In the genomic region with DNA sequence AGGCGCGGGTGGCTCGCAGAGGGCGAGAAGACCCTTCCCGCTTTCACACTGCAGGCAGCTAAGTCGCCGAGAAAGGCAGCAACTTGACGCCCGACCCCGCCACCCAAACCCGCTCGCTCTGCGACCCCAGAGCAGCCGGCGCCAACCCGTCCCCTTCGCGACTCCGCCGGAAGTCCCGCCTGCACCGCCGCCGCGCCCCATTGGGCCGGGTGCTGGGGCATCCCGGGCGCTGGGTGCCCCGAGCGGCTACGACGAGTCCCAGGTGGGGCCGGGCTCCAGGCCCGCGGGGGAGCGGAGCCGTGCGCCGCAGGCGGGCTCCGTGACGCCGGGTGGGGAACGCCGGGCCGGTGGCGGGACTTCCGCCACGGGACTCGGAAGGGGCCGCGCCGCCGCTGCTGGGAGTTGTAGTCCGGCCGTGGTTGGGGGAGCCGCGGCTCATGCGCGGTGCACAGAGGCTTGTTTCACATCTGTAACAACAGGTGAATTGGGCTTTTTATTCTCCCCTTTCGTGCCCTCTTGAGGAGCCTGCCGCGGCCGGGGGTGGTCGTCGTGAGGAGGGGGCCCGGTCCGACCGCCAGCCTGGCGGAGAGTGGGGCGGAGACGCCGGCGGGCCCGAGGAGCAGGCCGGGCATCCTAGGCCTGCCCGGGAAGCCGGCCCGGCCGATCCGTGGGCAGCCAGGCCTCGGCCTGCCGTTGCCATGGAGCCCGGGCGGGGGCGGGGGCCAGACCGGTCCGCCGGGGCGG, we compare ENCODE assay signal across 1 cellular context.
TF ChIP-seq lines count a peak whose summit lies in the region.

A gene with protein sequence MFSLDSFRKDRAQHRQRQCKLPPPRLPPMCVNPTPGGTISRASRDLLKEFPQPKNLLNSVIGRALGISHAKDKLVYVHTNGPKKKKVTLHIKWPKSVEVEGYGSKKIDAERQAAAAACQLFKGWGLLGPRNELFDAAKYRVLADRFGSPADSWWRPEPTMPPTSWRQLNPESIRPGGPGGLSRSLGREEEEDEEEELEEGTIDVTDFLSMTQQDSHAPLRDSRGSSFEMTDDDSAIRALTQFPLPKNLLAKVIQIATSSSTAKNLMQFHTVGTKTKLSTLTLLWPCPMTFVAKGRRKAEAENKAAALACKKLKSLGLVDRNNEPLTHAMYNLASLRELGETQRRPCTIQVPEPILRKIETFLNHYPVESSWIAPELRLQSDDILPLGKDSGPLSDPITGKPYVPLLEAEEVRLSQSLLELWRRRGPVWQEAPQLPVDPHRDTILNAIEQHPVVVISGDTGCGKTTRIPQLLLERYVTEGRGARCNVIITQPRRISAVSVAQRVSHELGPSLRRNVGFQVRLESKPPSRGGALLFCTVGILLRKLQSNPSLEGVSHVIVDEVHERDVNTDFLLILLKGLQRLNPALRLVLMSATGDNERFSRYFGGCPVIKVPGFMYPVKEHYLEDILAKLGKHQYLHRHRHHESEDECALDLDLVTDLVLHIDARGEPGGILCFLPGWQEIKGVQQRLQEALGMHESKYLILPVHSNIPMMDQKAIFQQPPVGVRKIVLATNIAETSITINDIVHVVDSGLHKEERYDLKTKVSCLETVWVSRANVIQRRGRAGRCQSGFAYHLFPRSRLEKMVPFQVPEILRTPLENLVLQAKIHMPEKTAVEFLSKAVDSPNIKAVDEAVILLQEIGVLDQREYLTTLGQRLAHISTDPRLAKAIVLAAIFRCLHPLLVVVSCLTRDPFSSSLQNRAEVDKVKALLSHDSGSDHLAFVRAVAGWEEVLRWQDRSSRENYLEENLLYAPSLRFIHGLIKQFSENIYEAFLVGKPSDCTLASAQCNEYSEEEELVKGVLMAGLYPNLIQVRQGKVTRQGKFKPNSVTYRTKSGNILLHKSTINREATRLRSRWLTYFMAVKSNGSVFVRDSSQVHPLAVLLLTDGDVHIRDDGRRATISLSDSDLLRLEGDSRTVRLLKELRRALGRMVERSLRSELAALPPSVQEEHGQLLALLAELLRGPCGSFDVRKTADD (plus strand): TSS at position 405 of the 744 bp plus-strand sequence. CDS start 7,546 bp downstream, outside the sequence.

TF ChIP-seq in HepG2, 621 proteins besides CTCF, POLR2A, EP300 and RAD21 (continued from another document and continues in another):
- TF ChIP-seq, protein P1, sequence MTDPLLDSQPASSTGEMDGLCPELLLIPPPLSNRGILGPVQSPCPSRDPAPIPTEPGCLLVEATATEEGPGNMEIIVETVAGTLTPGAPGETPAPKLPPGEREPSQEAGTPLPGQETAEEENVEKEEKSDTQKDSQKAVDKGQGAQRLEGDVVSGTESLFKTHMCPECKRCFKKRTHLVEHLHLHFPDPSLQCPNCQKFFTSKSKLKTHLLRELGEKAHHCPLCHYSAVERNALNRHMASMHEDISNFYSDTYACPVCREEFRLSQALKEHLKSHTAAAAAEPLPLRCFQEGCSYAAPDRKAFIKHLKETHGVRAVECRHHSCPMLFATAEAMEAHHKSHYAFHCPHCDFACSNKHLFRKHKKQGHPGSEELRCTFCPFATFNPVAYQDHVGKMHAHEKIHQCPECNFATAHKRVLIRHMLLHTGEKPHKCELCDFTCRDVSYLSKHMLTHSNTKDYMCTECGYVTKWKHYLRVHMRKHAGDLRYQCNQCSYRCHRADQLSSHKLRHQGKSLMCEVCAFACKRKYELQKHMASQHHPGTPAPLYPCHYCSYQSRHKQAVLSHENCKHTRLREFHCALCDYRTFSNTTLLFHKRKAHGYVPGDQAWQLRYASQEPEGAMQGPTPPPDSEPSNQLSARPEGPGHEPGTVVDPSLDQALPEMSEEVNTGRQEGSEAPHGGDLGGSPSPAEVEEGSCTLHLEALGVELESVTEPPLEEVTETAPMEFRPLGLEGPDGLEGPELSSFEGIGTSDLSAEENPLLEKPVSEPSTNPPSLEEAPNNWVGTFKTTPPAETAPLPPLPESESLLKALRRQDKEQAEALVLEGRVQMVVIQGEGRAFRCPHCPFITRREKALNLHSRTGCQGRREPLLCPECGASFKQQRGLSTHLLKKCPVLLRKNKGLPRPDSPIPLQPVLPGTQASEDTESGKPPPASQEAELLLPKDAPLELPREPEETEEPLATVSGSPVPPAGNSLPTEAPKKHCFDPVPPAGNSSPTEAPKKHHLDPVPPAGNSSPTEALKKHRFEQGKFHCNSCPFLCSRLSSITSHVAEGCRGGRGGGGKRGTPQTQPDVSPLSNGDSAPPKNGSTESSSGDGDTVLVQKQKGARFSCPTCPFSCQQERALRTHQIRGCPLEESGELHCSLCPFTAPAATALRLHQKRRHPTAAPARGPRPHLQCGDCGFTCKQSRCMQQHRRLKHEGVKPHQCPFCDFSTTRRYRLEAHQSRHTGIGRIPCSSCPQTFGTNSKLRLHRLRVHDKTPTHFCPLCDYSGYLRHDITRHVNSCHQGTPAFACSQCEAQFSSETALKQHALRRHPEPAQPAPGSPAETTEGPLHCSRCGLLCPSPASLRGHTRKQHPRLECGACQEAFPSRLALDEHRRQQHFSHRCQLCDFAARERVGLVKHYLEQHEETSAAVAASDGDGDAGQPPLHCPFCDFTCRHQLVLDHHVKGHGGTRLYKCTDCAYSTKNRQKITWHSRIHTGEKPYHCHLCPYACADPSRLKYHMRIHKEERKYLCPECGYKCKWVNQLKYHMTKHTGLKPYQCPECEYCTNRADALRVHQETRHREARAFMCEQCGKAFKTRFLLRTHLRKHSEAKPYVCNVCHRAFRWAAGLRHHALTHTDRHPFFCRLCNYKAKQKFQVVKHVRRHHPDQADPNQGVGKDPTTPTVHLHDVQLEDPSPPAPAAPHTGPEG (CRISPR knock-in tag; IDR thresholded peaks at IDR 0.05), result peak; percentile 30; the same call in 1 of the 2 replicates
- TF ChIP-seq ZSCAN25 (CRISPR knock-in tag; IDR thresholded peaks at IDR 0.05) (0 out of 2 replicates have a peak, but pooled peaks have one; percentile 45), YEATS2 (CRISPR knock-in tag; IDR thresholded peaks at IDR 0.05; ENCODE audit: borderline replicate concordance) (no peak), NFYC (CRISPR knock-in tag; IDR thresholded peaks at IDR 0.05) (peak; percentile 47), DR1 (CRISPR knock-in tag; IDR thresholded peaks at IDR 0.05) (peak; percentile 57; the same call in 1 of the 2 replicates), ZNF234 (CRISPR knock-in tag; conservative IDR thresholded peaks at IDR 0.05) (peak; percentile 62; the same call in 1 of the 2 replicates), CC2D1A (CRISPR knock-in tag; IDR thresholded peaks at IDR 0.05) (no peak), ELF4 (CRISPR knock-in tag; IDR thresholded peaks at IDR 0.05; ENCODE audit: borderline replicate concordance) (no peak), ZNF251 (CRISPR knock-in tag; IDR thresholded peaks at IDR 0.05) (no peak), ZNF790 (CRISPR knock-in tag; IDR thresholded peaks at IDR 0.05; ENCODE audit: borderline replicate concordance) (peak; percentile 69; the same call in 1 of the 2 replicates), SAP130 (CRISPR knock-in tag; IDR thresholded peaks at IDR 0.05; ENCODE audit: low read depth) (peak; percentile 60), ZNF235 (CRISPR knock-in tag; IDR thresholded peaks at IDR 0.05; ENCODE audit: borderline replicate concordance) (peak; percentile 91; the same call in 1 of the 2 replicates), ZBTB1 (CRISPR knock-in tag; IDR thresholded peaks at IDR 0.05; ENCODE audit: borderline replicate concordance) (no peak), ZFP36L2 (CRISPR knock-in tag; IDR thresholded peaks at IDR 0.05) (peak; percentile 35; the same call in 1 of the 2 replicates), KMT2A (CRISPR knock-in tag; IDR thresholded peaks at IDR 0.05) (0 out of 2 replicates have a peak, but pooled peaks have one; percentile 29), BCL6 (CRISPR knock-in tag; IDR thresholded peaks at IDR 0.05) (no peak), AGO2 (optimal IDR thresholded peaks at IDR 0.05; ENCODE audit: low read depth, low read length) (peak; percentile 30), SSRP1 (CRISPR knock-in tag; IDR thresholded peaks at IDR 0.05) (no peak), ZFY (CRISPR knock-in tag; IDR thresholded peaks at IDR 0.05) (peak; percentile 100), ZNF703 (CRISPR knock-in tag; IDR thresholded peaks at IDR 0.05; ENCODE audit: borderline replicate concordance) (0 out of 2 replicates have a peak, but pooled peaks have one; percentile 11), MYC (CRISPR knock-in tag; IDR thresholded peaks at IDR 0.05; ENCODE audit: borderline replicate concordance) (peak; percentile 28; the same call in 1 of the 2 replicates), ZNF510 (CRISPR knock-in tag; IDR thresholded peaks at IDR 0.05; ENCODE audit: low read depth) (peak; percentile 41; the same call in 1 of the 2 replicates), NR2C2 (CRISPR knock-in tag; IDR thresholded peaks at IDR 0.05; ENCODE audit: borderline replicate concordance) (peak; percentile 84), PAX8 (CRISPR knock-in tag; IDR thresholded peaks at IDR 0.05; ENCODE audit: borderline replicate concordance) (0 out of 2 replicates have a peak, but pooled peaks have one; percentile 3), MAFG (CRISPR knock-in tag; IDR thresholded peaks at IDR 0.05) (no peak), ERF (CRISPR knock-in tag; IDR thresholded peaks at IDR 0.05) (peak; percentile 74), RBFOX2 (IDR thresholded peaks at IDR 0.05; ENCODE audit: low read depth, low read length) (peak; percentile 91), NFYB (CRISPR knock-in tag; IDR thresholded peaks at IDR 0.05) (peak; percentile 49; the same call in 1 of the 2 replicates), SPEN (CRISPR knock-in tag; IDR thresholded peaks at IDR 0.05; ENCODE audit: low read depth) (peak; percentile 92; the same call in 1 of the 2 replicates), BORCS8-MEF2B (CRISPR knock-in tag; IDR thresholded peaks at IDR 0.05) (0 out of 2 replicates have a peak, but pooled peaks have one; percentile 18), KDM2A (CRISPR knock-in tag; IDR thresholded peaks at IDR 0.05; ENCODE audit: borderline replicate concordance, low read depth) (peak; percentile 37; the same call in 1 of the 2 replicates), TEAD2 (CRISPR knock-in tag; IDR thresholded peaks at IDR 0.05) (0 out of 2 replicates have a peak, but pooled peaks have one; percentile 15), PRMT3 (CRISPR knock-in tag; IDR thresholded peaks at IDR 0.05; ENCODE audit: borderline replicate concordance, low read depth) (no peak), ZNF670 (CRISPR knock-in tag; IDR thresholded peaks at IDR 0.05; ENCODE audit: borderline replicate concordance) (no peak), SOX5 (CRISPR knock-in tag; IDR thresholded peaks at IDR 0.05; ENCODE audit: borderline replicate concordance) (0 out of 2 replicates have a peak, but pooled peaks have one; percentile 5), HES4 (CRISPR knock-in tag; IDR thresholded peaks at IDR 0.05; ENCODE audit: borderline replicate concordance) (peak; percentile 83), ZIK1 (CRISPR knock-in tag; IDR thresholded peaks at IDR 0.05; ENCODE audit: borderline replicate concordance, low read depth) (peak; percentile 28; the same call in 1 of the 2 replicates)
- TF ChIP-seq, protein P2, sequence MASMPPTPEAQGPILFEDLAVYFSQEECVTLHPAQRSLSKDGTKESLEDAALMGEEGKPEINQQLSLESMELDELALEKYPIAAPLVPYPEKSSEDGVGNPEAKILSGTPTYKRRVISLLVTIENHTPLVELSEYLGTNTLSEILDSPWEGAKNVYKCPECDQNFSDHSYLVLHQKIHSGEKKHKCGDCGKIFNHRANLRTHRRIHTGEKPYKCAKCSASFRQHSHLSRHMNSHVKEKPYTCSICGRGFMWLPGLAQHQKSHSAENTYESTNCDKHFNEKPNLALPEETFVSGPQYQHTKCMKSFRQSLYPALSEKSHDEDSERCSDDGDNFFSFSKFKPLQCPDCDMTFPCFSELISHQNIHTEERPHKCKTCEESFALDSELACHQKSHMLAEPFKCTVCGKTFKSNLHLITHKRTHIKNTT (CRISPR knock-in tag; IDR thresholded peaks at IDR 0.05), result no peak
- TF ChIP-seq, protein P3, sequence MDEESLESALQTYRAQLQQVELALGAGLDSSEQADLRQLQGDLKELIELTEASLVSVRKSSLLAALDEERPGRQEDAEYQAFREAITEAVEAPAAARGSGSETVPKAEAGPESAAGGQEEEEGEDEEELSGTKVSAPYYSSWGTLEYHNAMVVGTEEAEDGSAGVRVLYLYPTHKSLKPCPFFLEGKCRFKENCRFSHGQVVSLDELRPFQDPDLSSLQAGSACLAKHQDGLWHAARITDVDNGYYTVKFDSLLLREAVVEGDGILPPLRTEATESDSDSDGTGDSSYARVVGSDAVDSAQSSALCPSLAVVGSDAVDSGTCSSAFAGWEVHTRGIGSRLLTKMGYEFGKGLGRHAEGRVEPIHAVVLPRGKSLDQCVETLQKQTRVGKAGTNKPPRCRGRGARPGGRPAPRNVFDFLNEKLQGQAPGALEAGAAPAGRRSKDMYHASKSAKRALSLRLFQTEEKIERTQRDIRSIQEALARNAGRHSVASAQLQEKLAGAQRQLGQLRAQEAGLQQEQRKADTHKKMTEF (CRISPR knock-in tag; IDR thresholded peaks at IDR 0.05), result peak; percentile 59; the same call in 1 of the 2 replicates
- TF ChIP-seq, protein P4, sequence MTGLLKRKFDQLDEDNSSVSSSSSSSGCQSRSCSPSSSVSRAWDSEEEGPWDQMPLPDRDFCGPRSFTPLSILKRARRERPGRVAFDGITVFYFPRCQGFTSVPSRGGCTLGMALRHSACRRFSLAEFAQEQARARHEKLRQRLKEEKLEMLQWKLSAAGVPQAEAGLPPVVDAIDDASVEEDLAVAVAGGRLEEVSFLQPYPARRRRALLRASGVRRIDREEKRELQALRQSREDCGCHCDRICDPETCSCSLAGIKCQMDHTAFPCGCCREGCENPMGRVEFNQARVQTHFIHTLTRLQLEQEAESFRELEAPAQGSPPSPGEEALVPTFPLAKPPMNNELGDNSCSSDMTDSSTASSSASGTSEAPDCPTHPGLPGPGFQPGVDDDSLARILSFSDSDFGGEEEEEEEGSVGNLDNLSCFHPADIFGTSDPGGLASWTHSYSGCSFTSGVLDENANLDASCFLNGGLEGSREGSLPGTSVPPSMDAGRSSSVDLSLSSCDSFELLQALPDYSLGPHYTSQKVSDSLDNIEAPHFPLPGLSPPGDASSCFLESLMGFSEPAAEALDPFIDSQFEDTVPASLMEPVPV (CRISPR knock-in tag; IDR thresholded peaks at IDR 0.05), result peak; percentile 76
